16 cellular contexts compared by ENCODE assay signal in the genomic region with DNA sequence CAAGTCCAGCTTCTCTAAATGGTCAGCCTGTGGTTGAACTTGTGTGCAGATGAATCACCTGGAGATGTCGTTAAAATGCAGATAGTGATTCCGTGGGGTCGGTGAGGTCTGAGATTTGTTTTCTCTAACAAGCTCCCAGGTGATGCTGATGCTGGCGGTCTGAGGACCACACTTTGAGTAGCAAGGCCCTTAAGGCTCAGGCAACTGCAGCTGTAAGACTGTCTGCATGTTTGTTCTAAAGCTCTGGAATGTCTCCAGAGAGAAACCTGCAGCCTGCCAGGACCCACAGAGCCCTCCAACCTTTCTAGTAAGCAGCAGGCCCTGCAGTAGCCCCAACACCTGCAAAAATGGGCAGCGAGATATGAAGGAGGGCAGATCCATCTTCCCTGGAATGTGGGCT.
"Had no signal": no experiment of that assay in that cellular context is flagged by ENCODE, and none has a peak within 500 bp of the region (broad histone marks: within the 10 kb centered on the region; RNA-seq: fewer than 3 reads in every experiment).

No MANE protein-coding gene starts in this region.

- H3K4me1 Mint-ChIP-seq: activated CD4-positive, alpha-beta T cell treated with anti-CD3 and anti-CD28 coated beads, Interleukin-2, amount 10 ng/mL, durations not matched to agents 7 days and 5 days; memory B cell; stimulated activated naive B cell treated with anti-CD40 and anti-IgM and Interleukin-4, amounts not matched to agents 10 μg/mL and 1 μg/mL and 100 μg/mL, for 72 hours had no signal

- H3K9me3 Mint-ChIP-seq: activated CD4-positive, alpha-beta T cell treated with anti-CD3 and anti-CD28 coated beads, Interleukin-2, amount 10 ng/mL, durations not matched to agents 7 days and 5 days; activated T-cell treated with anti-CD3 and anti-CD28 coated beads, Interleukin-2, amount 50 U/mL, for 72 hours; memory B cell; stimulated activated naive B cell treated with anti-CD40 and anti-IgM and Interleukin-4, amounts not matched to agents 10 μg/mL and 1 μg/mL and 100 μg/mL, for 72 hours; T-helper 1 cell treated with Interleukin-12 subunit alpha and Interleukin-12 subunit beta and Interleukin-4 antibody, amounts not matched to agents 30 μg/mL and 1 μg/mL, for 36 hours had no signal

- DNase-seq: activated CD4-positive, alpha-beta T cell treated with anti-CD3 and anti-CD28 coated beads, Interleukin-2, amount 10 ng/mL, durations not matched to agents 7 days and 5 days; activated effector memory CD4-positive, alpha-beta T cell treated with anti-CD3 and anti-CD28 coated beads, Interleukin-2, amount 50 U/mL, for 16 hours; activated naive CD4-positive, alpha-beta T cell treated with anti-CD3 and anti-CD28 coated beads, Interleukin-2, amount 50 U/mL, for 16 hours; activated T-cell treated with anti-CD3 and anti-CD28 coated beads, Interleukin-2, amount 50 U/mL, for 72 hours; foreskin keratinocyte; pancreas; spleen; stimulated activated naive B cell treated with anti-CD40 and anti-IgM and Interleukin-4, amounts not matched to agents 10 μg/mL and 1 μg/mL and 100 μg/mL, for 72 hours; tibial artery had no signal

- ATAC-seq: activated CD4-positive, CD25-positive, alpha-beta regulatory T cell treated with anti-CD3 and anti-CD28 coated beads, Interleukin-2, amount 50 U/mL, for 24 hours; activated T-cell treated with anti-CD3 and anti-CD28 coated beads, Interleukin-2, amount 50 U/mL, for 72 hours; foreskin keratinocyte; pancreas; stimulated activated naive B cell treated with anti-CD40 and anti-IgM and Interleukin-4, amounts not matched to agents 10 μg/mL and 1 μg/mL and 100 μg/mL, for 72 hours had no signal

- H3K27ac ChIP-seq: ascending aorta, epithelial cell of prostate, foreskin keratinocyte, neutrophil, pancreas, spleen, tibial artery, vagina had no signal

- H3K27me3 Mint-ChIP-seq: stimulated activated naive B cell treated with anti-CD40 and anti-IgM and Interleukin-4, amounts not matched to agents 10 μg/mL and 1 μg/mL and 100 μg/mL, for 72 hours had no signal

- H3K4me3 Mint-ChIP-seq: activated CD4-positive, alpha-beta T cell treated with anti-CD3 and anti-CD28 coated beads, Interleukin-2, amount 10 ng/mL, durations not matched to agents 7 days and 5 days; activated T-cell treated with anti-CD3 and anti-CD28 coated beads, Interleukin-2, amount 50 U/mL, for 72 hours; memory B cell; stimulated activated naive B cell treated with anti-CD40 and anti-IgM and Interleukin-4, amounts not matched to agents 10 μg/mL and 1 μg/mL and 100 μg/mL, for 72 hours; T-helper 1 cell treated with Interleukin-12 subunit alpha and Interleukin-12 subunit beta and Interleukin-4 antibody, amounts not matched to agents 30 μg/mL and 1 μg/mL, for 36 hours had no signal

- H3K27ac Mint-ChIP-seq: activated CD4-positive, alpha-beta T cell treated with anti-CD3 and anti-CD28 coated beads, Interleukin-2, amount 10 ng/mL, durations not matched to agents 7 days and 5 days; activated T-cell treated with anti-CD3 and anti-CD28 coated beads, Interleukin-2, amount 50 U/mL, for 72 hours; memory B cell; stimulated activated naive B cell treated with anti-CD40 and anti-IgM and Interleukin-4, amounts not matched to agents 10 μg/mL and 1 μg/mL and 100 μg/mL, for 72 hours; T-helper 1 cell treated with Interleukin-12 subunit alpha and Interleukin-12 subunit beta and Interleukin-4 antibody, amounts not matched to agents 30 μg/mL and 1 μg/mL, for 36 hours had no signal

- H3K36me3 Mint-ChIP-seq: memory B cell; stimulated activated naive B cell treated with anti-CD40 and anti-IgM and Interleukin-4, amounts not matched to agents 10 μg/mL and 1 μg/mL and 100 μg/mL, for 72 hours had no signal

- H3K9me3 ChIP-seq: ascending aorta, neutrophil, pancreas, spleen, tibial artery, vagina had no signal

- FAIRE-seq: pancreas had no signal

- H3K27me3 ChIP-seq: ascending aorta, foreskin keratinocyte, pancreas, spleen, tibial artery, vagina had no signal

- H3K4me1 ChIP-seq: ascending aorta, spleen had no signal
